Comparison of ENCODE assay signal across 8 cellular contexts in genomic region chr1:161044908-161045748, GRCh38. TPM values are rescaled to one million over a fixed set of nuclear protein-coding genes. Genes with fewer than 3 reads are reported as not detected.
DNase-seq lines count a peak whose midpoint lies in the region; ATAC-seq and TF ChIP-seq lines count a peak whose summit lies in the region.

No MANE protein-coding gene starts in this region.

- BruUV-seq in MCF 10A (replicated peaks; lab: Mats Ljungman, UMichigan), result TSS peak; percentile 67

- peaks cover 10% of the 10 kb centered on the region for H3K9me3 Mint-ChIP-seq in MCF 10A (ENCODE audit: unreplicated experiment)

- peak overlapping the region; percentile 87 for H3K9ac ChIP-seq in iPS-18a (ENCODE audit: low read length)

- no peaks in the 10 kb centered on the region for H3K27me3 Mint-ChIP-seq in MCF 10A (ENCODE audit: insufficient read depth, unreplicated experiment)

- H3K4me1 Mint-ChIP-seq in MCF 10A (ENCODE audit: insufficient read depth, unreplicated experiment), result peaks cover 18% of the 10 kb centered on the region

- peaks cover 6% of the 10 kb centered on the region for H3K9me3 ChIP-seq in iPS-18a (ENCODE audit: control insufficient read depth, low read depth, low read length)

- H3K27me3 ChIP-seq in iPS-18a (ENCODE audit: control insufficient read depth, insufficient read depth, low read length), result peaks cover 22% of the 10 kb centered on the region

- DNase-seq in NCI-H2196 (lab: John Stamatoyannopoulos, UW; ENCODE audit: unreplicated experiment), result peak; percentile 16
- DNase-seq in NCI-H2196 treated with DMSO at 0.1 percent for 48 hours (lab: John Stamatoyannopoulos, UW; ENCODE audit: unreplicated experiment), result no peak
- DNase-seq in NCI-H128 (lab: John Stamatoyannopoulos, UW; ENCODE audit: unreplicated experiment), result peak; percentile 23
- DNase-seq in T-helper 2 cell, result peak in 3 of 5 experiments; percentile 45 to 83 (median 64)
- peak; percentile 66 for DNase-seq in MCF 10A (ENCODE audit: unreplicated experiment)
- DNase-seq in skeletal muscle cell (ENCODE audit: low read depth), result peak; percentile 12

- H3K4me3 Mint-ChIP-seq in MCF 10A (ENCODE audit: unreplicated experiment), result peak overlapping the region; percentile 93

- H3K4me3 ChIP-seq in iPS-18a (ENCODE audit: low read length) (peak overlapping the region; percentile 91), skeletal muscle cell (ENCODE audit: low read depth, low read length) (peak overlapping the region; percentile 87)

- peaks cover 12% of the 10 kb centered on the region for H3K4me1 ChIP-seq in iPS-18a (ENCODE audit: control insufficient read depth, low read depth, low read length)

- POLR2A ChIA-PET in MCF 10A (lab: Yijun Ruan, JAX), result interaction anchor here (0.6 to 7.3 kb wide), 44 partner anchors 9 to 703 kb away, joined by 3 to 371 read pairs (median 6); partner anchors contain the start of genes DEDD, F11R, KLHDC9 and NDUFS2

- peaks cover 18% of the 10 kb centered on the region for H3K36me3 Mint-ChIP-seq in MCF 10A (ENCODE audit: insufficient read depth, unreplicated experiment)

- no peak for TF ChIP-seq CTCF in MCF 10A (IDR thresholded peaks at IDR 0.05; ENCODE audit: unreplicated experiment)

- CTCF ChIA-PET in MCF 10A (lab: Yijun Ruan, JAX), result interaction anchor here (0.5 to 5.0 kb wide), 30 partner anchors 10 to 788 kb away, joined by 3 to 58 read pairs (median 4); partner anchors contain the start of genes F11R, KLHDC9, NIT1 and PFDN2

- peak overlapping the region; percentile 99 for H3K27ac Mint-ChIP-seq in MCF 10A (ENCODE audit: low read depth, unreplicated experiment)

- intact Hi-C loops in MCF 10A (cut with micrococcal nuclease), result loop anchor here (1.0 to 10.0 kb wide), 3 partner anchors 52 to 90 kb away; partner anchors contain the start of gene DEDD

- peak; percentile 57 for ATAC-seq in HG02759 (IDR thresholded peaks at IDR 0.05; ENCODE audit: unreplicated experiment)

- H3K36me3 ChIP-seq in iPS-18a (ENCODE audit: control insufficient read depth, low read depth, low read length), result peaks cover 25% of the 10 kb centered on the region

- H3K27ac ChIP-seq in iPS-18a (ENCODE audit: low read length), result peak overlapping the region; percentile 60

RNA-seq across cellular contexts. Expression of gene USF1, which starts 0.6 kb away (rescaled TPM):
- 48.8 and 52.8 TPM in 2 replicates for total RNA-seq in MCF 10A (2022)

RNA-seq across cellular contexts. Expression of gene TSTD1, which starts 6.4 kb away (rescaled TPM):
- total RNA-seq in MCF 10A (2022), result 35.2 and 48.0 TPM in 2 replicates

RNA-seq across cellular contexts. Expression of gene F11R, which starts 24.2 kb away (rescaled TPM):
- total RNA-seq in MCF 10A (2022), result 73.6 and 76.8 TPM in 2 replicates

RNA-seq across cellular contexts. Expression of gene ARHGAP30, which starts 24.6 kb away (rescaled TPM):
- 0.34 and 0.58 TPM in 2 replicates for total RNA-seq in MCF 10A (2022)

RNA-seq across cellular contexts. Expression of gene NECTIN4, which starts 44.2 kb away (rescaled TPM):
- 7.0 and 11.2 TPM in 2 replicates for total RNA-seq in MCF 10A (2022)
